In genomic region chr7:36198854-36199266, GRCh38 we compare ENCODE assay signal across 1 cellular context.
TF ChIP-seq lines count a peak whose summit lies in the region.

No MANE protein-coding gene starts in this region.

TF ChIP-seq in K562, 482 proteins besides CTCF, POLR2A, EP300 and RAD21 (continued from another document):
- TF ChIP-seq TSHZ1 (CRISPR knock-in tag; IDR thresholded peaks at IDR 0.05) (no peak), KDM1A (IDR thresholded peaks at IDR 0.05) (0 out of 4 replicates have a peak, but pooled peaks of 1 of the 2 experiments have one; percentile 25), STAT5A (IDR thresholded peaks at IDR 0.05; ENCODE audit: borderline replicate concordance, low read length) (peak; percentile 36; the same call in 1 of the 2 replicates), SREBF1 (IDR thresholded peaks at IDR 0.05; ENCODE audit: borderline replicate concordance, low read depth, low read length) (no peak), NCOA4 (IDR thresholded peaks at IDR 0.05; ENCODE audit: partially characterized antibody) (no peak), CBFA2T3 (IDR thresholded peaks at IDR 0.05) (peak; percentile 24), ZNF407 (IDR thresholded peaks at IDR 0.05; ENCODE audit: low read depth) (no peak), ATF3 (IDR thresholded peaks at IDR 0.05) (peak; percentile 23; the same call in 1 of the 2 replicates), ATF3 (CRISPR knock-in tag; conservative IDR thresholded peaks at IDR 0.05) (no peak), RBM39 (optimal IDR thresholded peaks at IDR 0.05; ENCODE audit: low read depth, low read length) (no peak), ARID1B (IDR thresholded peaks at IDR 0.05) (peak; percentile 29), JUND (IDR thresholded peaks at IDR 0.05; ENCODE audit: borderline replicate concordance, low read depth, low read length) (peak; percentile 61; the same call in 1 of the 2 replicates), JUND (tag; IDR thresholded peaks at IDR 0.05; ENCODE audit: borderline replicate concordance, low read depth, low read length) (peak; percentile 52; the same call in 1 of the 3 replicates), ARNT (IDR thresholded peaks at IDR 0.05) (no peak), CAMTA2 (CRISPR knock-in tag; conservative IDR thresholded peaks at IDR 0.05) (no peak), FOSL1 (tag; conservative IDR thresholded peaks at IDR 0.05) (peak; percentile 81), CTBP1 (IDR thresholded peaks at IDR 0.05; ENCODE audit: borderline replicate concordance) (peak; percentile 43; the same call in 1 of the 2 replicates), CHD4 (IDR thresholded peaks at IDR 0.05; ENCODE audit: insufficient read depth, insufficient replicate concordance, low read depth, low read length, poor library complexity, severe bottlenecking) (no peak), NR2C1 (IDR thresholded peaks at IDR 0.05) (no peak), NR2C1 (tag; IDR thresholded peaks at IDR 0.05) (no peak), ZNF740 (CRISPR knock-in tag; IDR thresholded peaks at IDR 0.05) (no peak), ZNF740 (tag; IDR thresholded peaks at IDR 0.05) (no peak)
